ENCODE assay signal across 23 cellular contexts in the genomic region with DNA sequence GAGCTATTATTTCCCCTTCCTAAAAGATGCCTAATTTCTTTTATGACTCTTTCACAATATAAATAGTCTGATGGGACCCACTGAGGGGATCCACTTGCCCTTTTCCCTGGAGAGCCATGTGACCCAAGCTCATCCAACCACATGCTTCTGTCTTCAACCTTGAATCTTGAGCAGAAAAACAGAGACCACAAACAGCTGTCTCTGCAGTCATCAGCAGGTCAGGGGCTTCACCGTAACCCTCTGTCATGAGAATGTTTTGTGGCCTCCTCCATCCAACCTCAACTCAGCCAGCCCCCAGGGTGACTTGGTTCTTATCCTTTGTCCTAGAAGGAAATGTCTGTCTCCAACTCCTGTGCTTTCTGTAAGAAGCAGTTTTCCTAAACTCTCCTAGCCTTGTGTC.
DNase-seq lines count a peak whose midpoint lies in the region; ATAC-seq lines count a peak whose summit lies in the region.
"Had no signal": no experiment of that assay in that cellular context is flagged by ENCODE, and none has a peak within 500 bp of the region (broad histone marks: within the 10 kb centered on the region; RNA-seq: fewer than 3 reads in every experiment).

No MANE protein-coding gene starts in this region.

- H3K4me1 ChIP-seq in SJCRH30 = no peaks in the 10 kb centered on the region
- H3K4me1 ChIP-seq: A549 had no signal

- H3K9me3 ChIP-seq in SJCRH30 (replicated peaks) = no peaks in the 10 kb centered on the region
- H3K9me3 ChIP-seq: A549 had no signal

- ATAC-seq in GM18868 (IDR thresholded peaks at IDR 0.05; ENCODE audit: unreplicated experiment) (peak; percentile 53), GM19463 (IDR thresholded peaks at IDR 0.05; ENCODE audit: unreplicated experiment) (peak; percentile 68), HG02759 (IDR thresholded peaks at IDR 0.05; ENCODE audit: unreplicated experiment) (peak; percentile 75), HG02884 (IDR thresholded peaks at IDR 0.05; ENCODE audit: unreplicated experiment) (no peak)
- ATAC-seq: A549, HepG2, K562, Panc1, SK-N-SH treated with all-trans-retinoic acid at 6 μM for 48 hours had no signal

- no peaks in the 10 kb centered on the region for H3K27me3 ChIP-seq in SJCRH30

- peak; percentile 2 to 16 for DNase-seq in SJCRH30
- no peak for DNase-seq in stimulated activated CD4-positive, alpha-beta T cell treated with anti-CD3 and anti-CD28 coated beads, Interleukin-4, amount 100 ng/mL, for 1 hour
- DNase-seq in NCI-H2029 (lab: John Stamatoyannopoulos, UW) = no peak
- DNase-seq in cortex of kidney (lab: John Stamatoyannopoulos, UW) = no peak
- DNase-seq: DMS53; EL; MM.1S; NCI-H1092; NCI-H1436; NCI-H187 treated with DMSO at 0.1 percent for 48 hours; NCI-H69; NK-92 treated with Interleukin-12 subunit alpha and Interleukin-12 subunit beta, amount 100 ng/mL, for 24 hours; SIG-M5 had no signal

- H3K4me3 ChIP-seq in SJCRH30 = no peak overlapping the region
- H3K4me3 ChIP-seq: A549, K562 had no signal

- no peaks in the 10 kb centered on the region for H3K36me3 ChIP-seq in SJCRH30

- no peak overlapping the region for H3K27ac ChIP-seq in SJCRH30
- H3K27ac ChIP-seq: A549, HL-60 had no signal

Comparison
In these comparisons a context has a peak if more than half of its experiments do, and no peak if none do; other contexts are left out.
1. DNase-seq: peak in SJCRH30 (2 of 2); none in stimulated activated CD4-positive, alpha-beta T cell treated with anti-CD3 and anti-CD28 coated beads, Interleukin-4, amount 100 ng/mL, for 1 hour (single experiment), NCI-H2029 (single experiment) and cortex of kidney (single experiment).